ENCODE assay signal across 8 cellular contexts in genomic region chr1:176691251-176692228, GRCh38.
DNase-seq lines count a peak whose midpoint lies in the region; ATAC-seq and TF ChIP-seq lines count a peak whose summit lies in the region.

No MANE protein-coding gene starts in this region.

- no peaks in the 10 kb centered on the region for H3K36me3 ChIP-seq in left ventricle myocardium inferior
- H3K36me3 ChIP-seq in smooth muscle cell (ENCODE audit: low read depth): no peaks in the 10 kb centered on the region

- H3K4me1 ChIP-seq in left ventricle myocardium inferior (peaks cover 17% of the 10 kb centered on the region), smooth muscle cell (ENCODE audit: low read depth) (no peaks in the 10 kb centered on the region)

- H2AFZ ChIP-seq in smooth muscle cell (ENCODE audit: low read depth): no peak overlapping the region

- H4K20me1 ChIP-seq in smooth muscle cell (ENCODE audit: low read depth): no peaks in the 10 kb centered on the region

- DNase-seq in DMS153 treated with DMSO at 0.1 percent for 48 hours (lab: John Stamatoyannopoulos, UW; ENCODE audit: unreplicated experiment): peak; percentile 75
- peak; percentile 97 for DNase-seq in NCI-H2107 treated with DMSO at 0.1 percent for 48 hours (lab: John Stamatoyannopoulos, UW; ENCODE audit: unreplicated experiment)
- DNase-seq in left ventricle myocardium inferior: no peak
- DNase-seq in smooth muscle cell (lab: John Stamatoyannopoulos, UW; ENCODE audit: unreplicated experiment): no peak
- DNase-seq in activated T-cell treated with anti-CD3 and anti-CD28 coated beads, Interleukin-2, amount 50 U/mL, for 48 hours: no peak

- no peak overlapping the region for H3K4me2 ChIP-seq in smooth muscle cell

- H3K79me2 ChIP-seq in smooth muscle cell (ENCODE audit: low read depth): no peaks in the 10 kb centered on the region

- no peak overlapping the region for H3K9ac ChIP-seq in smooth muscle cell (ENCODE audit: low read depth)

- no peak overlapping the region for H3K27ac ChIP-seq in VCaP
- H3K27ac ChIP-seq in left ventricle myocardium inferior (replicated peaks): peak overlapping the region; percentile 91
- H3K27ac ChIP-seq in smooth muscle cell (ENCODE audit: low read depth): no peak overlapping the region

- H3K9me3 ChIP-seq in left ventricle myocardium inferior (replicated peaks) (no peaks in the 10 kb centered on the region), smooth muscle cell (replicated peaks; ENCODE audit: low read depth) (no peaks in the 10 kb centered on the region)

- H3F3A ChIP-seq in smooth muscle cell (ENCODE audit: low read depth): no peaks in the 10 kb centered on the region

- peak overlapping the region; percentile 16 for H3K4me3 ChIP-seq in left ventricle myocardium inferior
- no peak overlapping the region for H3K4me3 ChIP-seq in smooth muscle cell

- H3K27me3 ChIP-seq in left ventricle myocardium inferior (ENCODE audit: low read depth) (no peaks in the 10 kb centered on the region), smooth muscle cell (ENCODE audit: low read depth) (peaks cover 17% of the 10 kb centered on the region)

- peak; percentile 95 for ATAC-seq in GM19351 (IDR thresholded peaks at IDR 0.05; ENCODE audit: unreplicated experiment)
- peak; percentile 91 for ATAC-seq in HG03175 (IDR thresholded peaks at IDR 0.05; ENCODE audit: unreplicated experiment)

- intact Hi-C loops in left ventricle myocardium inferior (cut with micrococcal nuclease): loop anchor here (10.0 kb wide), 1 partner anchor 153 kb away; no protein-coding TSS in a partner anchor

- peak; percentile 87 for TF ChIP-seq CTCF in VCaP (conservative IDR thresholded peaks at IDR 0.05)
- TF ChIP-seq CTCF in left ventricle myocardium inferior (IDR thresholded peaks at IDR 0.05; ENCODE audit: borderline replicate concordance): peak; percentile 77
- peak; percentile 69 for TF ChIP-seq CTCF in smooth muscle cell (IDR thresholded peaks at IDR 0.05; ENCODE audit: borderline replicate concordance, insufficient read depth, poor library complexity, severe bottlenecking)

- 49% methylated on average over 8 of the region's 8 CpGs for WGBS in smooth muscle cell (ENCODE audit: low lambda C conversion rate)

Comparison
In these comparisons a context has a peak if more than half of its experiments do, and no peak if none do; other contexts are left out.
1. DNase-seq: peak in DMS153 treated with DMSO at 0.1 percent for 48 hours (single experiment) and NCI-H2107 treated with DMSO at 0.1 percent for 48 hours (single experiment); none in left ventricle myocardium inferior (single experiment), smooth muscle cell (single experiment) and activated T-cell treated with anti-CD3 and anti-CD28 coated beads, Interleukin-2, amount 50 U/mL, for 48 hours (0 of 2).
2. Peak in every context shown above with its lines, with median percentiles within 50 percentile points of each other: CTCF ChIP-seq.